Comparison of ENCODE assay signal across 1 cellular context in the genomic region with DNA sequence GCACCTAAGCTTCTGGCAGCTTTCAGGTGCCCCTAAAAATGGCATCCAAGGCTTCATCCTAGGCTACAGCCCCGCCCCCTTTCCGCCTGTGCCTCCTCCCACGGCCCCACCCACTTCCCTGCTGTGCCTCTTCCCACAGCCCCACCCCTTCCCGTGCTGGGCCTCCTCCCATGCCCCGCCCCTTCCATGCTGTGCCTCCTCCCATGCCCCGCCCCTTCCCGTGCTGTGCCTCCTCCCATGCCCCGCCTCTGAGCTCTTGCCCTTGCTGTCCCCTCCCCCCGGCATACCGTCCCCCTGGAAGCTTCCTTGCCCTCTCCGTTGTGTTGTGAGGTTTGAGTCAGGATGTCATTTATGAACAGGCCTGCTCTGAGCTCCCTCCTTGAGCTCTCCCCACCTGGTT.
TF ChIP-seq lines count a peak whose summit lies in the region.

No MANE protein-coding gene starts in this region.

TF ChIP-seq in SK-N-SH, 30 proteins besides CTCF, POLR2A, EP300 and RAD21 (continued from another document):
- TF ChIP-seq, protein P1, sequence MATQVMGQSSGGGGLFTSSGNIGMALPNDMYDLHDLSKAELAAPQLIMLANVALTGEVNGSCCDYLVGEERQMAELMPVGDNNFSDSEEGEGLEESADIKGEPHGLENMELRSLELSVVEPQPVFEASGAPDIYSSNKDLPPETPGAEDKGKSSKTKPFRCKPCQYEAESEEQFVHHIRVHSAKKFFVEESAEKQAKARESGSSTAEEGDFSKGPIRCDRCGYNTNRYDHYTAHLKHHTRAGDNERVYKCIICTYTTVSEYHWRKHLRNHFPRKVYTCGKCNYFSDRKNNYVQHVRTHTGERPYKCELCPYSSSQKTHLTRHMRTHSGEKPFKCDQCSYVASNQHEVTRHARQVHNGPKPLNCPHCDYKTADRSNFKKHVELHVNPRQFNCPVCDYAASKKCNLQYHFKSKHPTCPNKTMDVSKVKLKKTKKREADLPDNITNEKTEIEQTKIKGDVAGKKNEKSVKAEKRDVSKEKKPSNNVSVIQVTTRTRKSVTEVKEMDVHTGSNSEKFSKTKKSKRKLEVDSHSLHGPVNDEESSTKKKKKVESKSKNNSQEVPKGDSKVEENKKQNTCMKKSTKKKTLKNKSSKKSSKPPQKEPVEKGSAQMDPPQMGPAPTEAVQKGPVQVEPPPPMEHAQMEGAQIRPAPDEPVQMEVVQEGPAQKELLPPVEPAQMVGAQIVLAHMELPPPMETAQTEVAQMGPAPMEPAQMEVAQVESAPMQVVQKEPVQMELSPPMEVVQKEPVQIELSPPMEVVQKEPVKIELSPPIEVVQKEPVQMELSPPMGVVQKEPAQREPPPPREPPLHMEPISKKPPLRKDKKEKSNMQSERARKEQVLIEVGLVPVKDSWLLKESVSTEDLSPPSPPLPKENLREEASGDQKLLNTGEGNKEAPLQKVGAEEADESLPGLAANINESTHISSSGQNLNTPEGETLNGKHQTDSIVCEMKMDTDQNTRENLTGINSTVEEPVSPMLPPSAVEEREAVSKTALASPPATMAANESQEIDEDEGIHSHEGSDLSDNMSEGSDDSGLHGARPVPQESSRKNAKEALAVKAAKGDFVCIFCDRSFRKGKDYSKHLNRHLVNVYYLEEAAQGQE (IDR thresholded peaks at IDR 0.05; ENCODE audit: low read depth, low read length): no peak
- TF ChIP-seq, protein P2, sequence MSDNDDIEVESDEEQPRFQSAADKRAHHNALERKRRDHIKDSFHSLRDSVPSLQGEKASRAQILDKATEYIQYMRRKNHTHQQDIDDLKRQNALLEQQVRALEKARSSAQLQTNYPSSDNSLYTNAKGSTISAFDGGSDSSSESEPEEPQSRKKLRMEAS (IDR thresholded peaks at IDR 0.05; ENCODE audit: low read depth): no peak
TF ChIP-seq in SK-N-SH: peak in this region for 0.
